16 cellular contexts compared by ENCODE assay signal in the genomic region with DNA sequence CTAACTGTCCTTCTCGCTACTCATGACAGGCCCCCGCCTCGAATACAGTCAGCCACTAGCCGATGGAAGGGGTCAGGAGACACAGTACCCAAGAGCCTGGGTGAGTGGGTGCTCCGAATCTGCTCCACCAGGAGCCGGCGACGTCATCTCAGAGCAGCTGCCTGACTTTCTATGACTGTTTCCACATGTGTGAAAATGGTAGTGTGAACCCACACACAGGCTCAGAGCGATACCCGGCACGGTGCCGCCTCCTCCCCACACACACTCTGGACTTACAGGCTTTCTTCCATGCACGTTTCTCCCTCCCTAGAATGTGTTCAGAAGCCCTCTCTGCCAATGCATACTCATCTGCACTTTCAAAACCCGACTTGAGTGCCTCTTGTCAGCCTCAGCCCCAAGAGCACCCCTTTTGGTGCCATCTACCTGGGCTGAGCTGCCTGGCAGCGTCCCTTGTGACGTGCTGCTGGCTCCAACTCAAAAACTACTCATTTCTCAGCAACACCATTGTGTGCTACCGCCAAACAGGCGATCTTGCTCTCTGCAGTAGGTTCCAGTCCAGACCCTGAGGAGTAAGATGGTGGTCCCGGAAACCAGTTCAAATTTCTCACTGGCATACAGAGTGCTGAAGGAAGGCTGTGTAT. TPM values are rescaled to one million over a fixed set of nuclear protein-coding genes. Genes with fewer than 3 reads are reported as not detected.
DNase-seq lines count a peak whose midpoint lies in the region; ATAC-seq and TF ChIP-seq lines count a peak whose summit lies in the region.
"Had no signal": no experiment of that assay in that cellular context is flagged by ENCODE, and none has a peak within 500 bp of the region (broad histone marks: within the 10 kb centered on the region; RNA-seq: fewer than 3 reads in every experiment).

No MANE protein-coding gene starts in this region.

- no CpG with 5 or more reads among the region's 19 CpGs for WGBS in trophoblast cell (ENCODE audit: extremely low coverage, insufficient coverage, insufficient read length)

- H3K27me3 Mint-ChIP-seq in HFFc6 (ENCODE audit: insufficient read depth): peaks cover 3% of the 10 kb centered on the region
- H3K27me3 Mint-ChIP-seq: B cell had no signal

- no peak overlapping the region for H3K9ac ChIP-seq in trophoblast cell (ENCODE audit: low read length)

- no peak overlapping the region for H2BK5ac ChIP-seq in trophoblast cell (ENCODE audit: low read depth, low read length, poor library complexity)

- TF ChIP-seq CTCF in HFFc6 (IDR thresholded peaks at IDR 0.05) (no peak), fibroblast of mammary gland (conservative IDR thresholded peaks at IDR 0.05; ENCODE audit: control insufficient read depth, insufficient read depth, low read depth, low read length) (no peak)

- no peak overlapping the region for H3K14ac ChIP-seq in trophoblast cell (ENCODE audit: low read length)

- peak overlapping the region; percentile 36 for H3K4ac ChIP-seq in trophoblast cell (ENCODE audit: low read depth, low read length)

- no peak overlapping the region for H4K8ac ChIP-seq in trophoblast cell (ENCODE audit: low read depth, low read length)

- H3K36me3 ChIP-seq in trophoblast cell (ENCODE audit: control insufficient read depth in 1 of 2, insufficient read depth in 2 of 2, low read length in 2 of 2): peaks cover 4 to 8% of the 10 kb centered on the region in 2 experiments
- H3K36me3 ChIP-seq: SJSA1 had no signal

- no peak overlapping the region for H4K12ac ChIP-seq in trophoblast cell (ENCODE audit: low read depth, low read length)

- H3K4me3 ChIP-seq in fibroblast of mammary gland (ENCODE audit: control insufficient read depth, low read depth, low read length) (no peak overlapping the region), trophoblast cell (ENCODE audit: low read depth, low read length) (no peak overlapping the region)
- H3K4me3 ChIP-seq: coronary artery, SJSA1 had no signal

- no peaks in the 10 kb centered on the region for H3K9me3 Mint-ChIP-seq in HFFc6

- H3K23ac ChIP-seq in trophoblast cell (ENCODE audit: low read length): no peak overlapping the region

- H3K79me2 ChIP-seq in trophoblast cell (ENCODE audit: control insufficient read depth, insufficient read depth, low read length, poor library complexity): peaks cover 17% of the 10 kb centered on the region

- H3K27me3 ChIP-seq in trophoblast cell (ENCODE audit: insufficient read depth, low read length): no peaks in the 10 kb centered on the region
- H3K27me3 ChIP-seq: SJSA1 had no signal

- no peak overlapping the region for H2AK5ac ChIP-seq in trophoblast cell (ENCODE audit: low read length)

- peak overlapping the region; percentile 74 for H3K27ac Mint-ChIP-seq in HFFc6
- H3K27ac Mint-ChIP-seq: B cell had no signal

- H3K18ac ChIP-seq in trophoblast cell (ENCODE audit: low read length): peak overlapping the region; percentile 2

- peaks cover 94% of the 10 kb centered on the region for H3K4me1 Mint-ChIP-seq in HFFc6 (ENCODE audit: low read depth)

- peak; percentile 51 for DNase-seq in Ammon's horn (ENCODE audit: low spot score)
- no peak for DNase-seq in HFFc6
- DNase-seq in fibroblast of mammary gland (ENCODE audit: low read depth): peak; percentile 63
- no peak for DNase-seq in trophoblast cell
- no peak for DNase-seq in activated naive CD4-positive, alpha-beta T cell treated with Interleukin-2 at 50 U/mL for 16 hours
- DNase-seq: amniotic stem cell; erythroblast; NCI-H2171 treated with DMSO at 0.1 percent for 48 hours; stimulated activated CD4-positive, alpha-beta T cell treated with anti-CD3 and anti-CD28 coated beads, Interleukin-4, amount 100 ng/mL, for 24 hours; T1000 had no signal

- peaks cover 26% of the 10 kb centered on the region for H3K36me3 Mint-ChIP-seq in HFFc6 (ENCODE audit: low read depth)

- no peak overlapping the region for H3K4me3 Mint-ChIP-seq in HFFc6
- H3K4me3 Mint-ChIP-seq: B cell had no signal

- ATAC-seq in HG02852 (IDR thresholded peaks at IDR 0.05; ENCODE audit: unreplicated experiment): no peak
- ATAC-seq in GM18519 (IDR thresholded peaks at IDR 0.05; ENCODE audit: low FRiP score, unreplicated experiment): no peak
- no peak for ATAC-seq in GM19395 (IDR thresholded peaks at IDR 0.05; ENCODE audit: unreplicated experiment)

- no peak overlapping the region for H3K27ac ChIP-seq in trophoblast cell (ENCODE audit: low read depth, low read length)
- H3K27ac ChIP-seq: coronary artery, SJSA1 had no signal

- no peaks in the 10 kb centered on the region for H3K9me3 ChIP-seq in trophoblast cell (ENCODE audit: insufficient read depth, low read depth, low read length)
- H3K9me3 ChIP-seq: SJSA1 had no signal

- peaks cover 2% of the 10 kb centered on the region for H3K79me1 ChIP-seq in trophoblast cell (ENCODE audit: low read length)

- no peak overlapping the region for H2AFZ ChIP-seq in trophoblast cell (ENCODE audit: insufficient read depth, low read length, poor library complexity)

- H2BK120ac ChIP-seq in trophoblast cell (ENCODE audit: insufficient read depth, low read length, poor library complexity): no peak overlapping the region

- H2BK12ac ChIP-seq in trophoblast cell (ENCODE audit: low read length): no peak overlapping the region

- H4K91ac ChIP-seq in trophoblast cell (ENCODE audit: low read depth, low read length): no peak overlapping the region

- H3K4me2 ChIP-seq in trophoblast cell (ENCODE audit: low read length): no peak overlapping the region

- peaks cover 24 to 32% of the 10 kb centered on the region in 2 experiments for H3K4me1 ChIP-seq in trophoblast cell (ENCODE audit: control insufficient read depth in 1 of 2, insufficient read depth in 2 of 2, low read length in 2 of 2)

RNA-seq across cellular contexts. Expression of a gene that starts 29.7 kb away (rescaled TPM):
- total RNA-seq in HFFc6 (2021; fragmentation: NEBNext Ultra II Directional; extraction: Animal tissue kit (Norgen Biotek cat#: 25700)): 10 to 100 TPM; 31.6 to 42.2 (median 33.8) TPM
- polyA plus RNA-seq in trophoblast cell (2013): 44.1 and 47.0 TPM in 2 replicates

Comparison
In these comparisons a context has a peak if more than half of its experiments do, and no peak if none do; other contexts are left out.
1. DNase-seq: peak in Ammon's horn (single experiment) and fibroblast of mammary gland (single experiment); none in HFFc6 (single experiment), trophoblast cell (0 of 2) and activated naive CD4-positive, alpha-beta T cell treated with Interleukin-2 at 50 U/mL for 16 hours (single experiment).